8 cellular contexts compared by ENCODE assay signal in genomic region chr20:1313236-1313964, GRCh38. TPM values are rescaled to one million over a fixed set of nuclear protein-coding genes. Genes with fewer than 3 reads are reported as not detected.
A peak's percentile ranks its signal among the peaks of the same experiment; 100 is the strongest.
DNase-seq lines count a peak whose midpoint lies in the region; FAIRE-seq and TF ChIP-seq lines count a peak whose summit lies in the region.

No MANE protein-coding gene starts in this region.

- H4K20me1 ChIP-seq in neural progenitor cell (ENCODE audit: low read depth) = no peaks in the 10 kb centered on the region

- H3F3A ChIP-seq in neural progenitor cell (ENCODE audit: low read depth) = peaks cover 4% of the 10 kb centered on the region

- no peak overlapping the region for H3K27ac ChIP-seq in neural progenitor cell

- H3K9ac ChIP-seq in neural progenitor cell = no peak overlapping the region

- H2AFZ ChIP-seq in neural progenitor cell (replicated peaks) = peak overlapping the region; percentile 95

- H3K27ac Mint-ChIP-seq in neural progenitor cell = no peak overlapping the region

- no peaks in the 10 kb centered on the region for H3K36me3 Mint-ChIP-seq in neural progenitor cell

- H3K4me1 ChIP-seq in neural progenitor cell = peaks cover 8% of the 10 kb centered on the region

- no peak overlapping the region for H3K4me3 Mint-ChIP-seq in neural progenitor cell

- peak; percentile 13 for FAIRE-seq in HTR-8/SVneo (lab: Jason Lieb, UNC)
- FAIRE-seq in RCC 7860 (lab: Jason Lieb, UNC) = no peak

- no peaks in the 10 kb centered on the region for H3K36me3 ChIP-seq in neural progenitor cell

- H3K27me3 Mint-ChIP-seq in neural progenitor cell (ENCODE audit: insufficient read depth, low read depth) = no peaks in the 10 kb centered on the region

- no peaks in the 10 kb centered on the region for H3K79me2 ChIP-seq in neural progenitor cell (ENCODE audit: low read depth)

- H3K4me1 Mint-ChIP-seq in neural progenitor cell = peaks cover 31% of the 10 kb centered on the region

- H3K9me3 ChIP-seq in neural progenitor cell (ENCODE audit: low read depth) = no peaks in the 10 kb centered on the region

- H3K4me2 ChIP-seq in neural progenitor cell = peak overlapping the region; percentile 80

- peaks cover 33% of the 10 kb centered on the region for H3K27me3 ChIP-seq in neural progenitor cell

- DNase-seq in CD1c-positive myeloid dendritic cell (ENCODE audit: extremely low spot score) (peak; percentile 82), HTR-8/SVneo (ENCODE audit: insufficient read length, low spot score) (peak; percentile 73), RCC 7860 (ENCODE audit: low spot score) (peak; percentile 28), foreskin fibroblast (peak; percentile 61 to 90), neural progenitor cell (ENCODE audit: low spot score) (peak; percentile 88), superior temporal gyrus (ENCODE audit: extremely low spot score) (peak; percentile 90), NCI-H1048 (lab: John Stamatoyannopoulos, UW) (no peak)
- peak; percentile 33 for DNase-seq in activated effector memory CD4-positive, alpha-beta T cell treated with Interleukin-2 at 50 U/mL for 16 hours

- peak overlapping the region; percentile 29 to 39 for H3K4me3 ChIP-seq in foreskin fibroblast (ENCODE audit: low read depth in 1 of 2, low read length in 2 of 2)
- H3K4me3 ChIP-seq in neural progenitor cell = peak overlapping the region; percentile 51

- TF ChIP-seq CTCF in foreskin fibroblast (IDR thresholded peaks at IDR 0.05; ENCODE audit: low read depth, low read length) (peak; percentile 96), neural progenitor cell (IDR thresholded peaks at IDR 0.05) (peak; percentile 98)

- no peaks in the 10 kb centered on the region for H3K9me3 Mint-ChIP-seq in neural progenitor cell

RNA-seq across cellular contexts. Expression of gene SDCBP2, which starts 15.5 kb away (rescaled TPM):
- 1.6 and 6.6 TPM in 2 replicates for total RNA-seq in neural progenitor cell (ENCODE audit: low replicate concordance)

RNA-seq across cellular contexts. Expression of gene SNPH, which starts 47.3 kb away (rescaled TPM):
- total RNA-seq in neural progenitor cell (ENCODE audit: low replicate concordance) = 0.43 and 0.90 TPM in 2 replicates
